In genomic region chr1:17687125-17687524, GRCh38 we compare ENCODE assay signal across 24 cellular contexts.
"Had no signal": no experiment of that assay in that cellular context is flagged by ENCODE, and none has a peak within 500 bp of the region (broad histone marks: within the 10 kb centered on the region; RNA-seq: fewer than 3 reads in every experiment).

No MANE protein-coding gene starts in this region.

- H3K9me3 Mint-ChIP-seq: activated B cell treated with CpG ODN at 0.5 μM for 24 hours; activated naive CD4-positive, alpha-beta T cell treated with anti-CD3 and anti-CD28 coated beads, Interleukin-2, amount 50 U/mL, for 72 hours; activated T-helper 17 cell treated with anti-CD3 and anti-CD28 coated beads, Interleukin-2, amount 50 U/mL, for 72 hours; dendritic cell treated with granulocyte-macrophage colony-stimulating factor and Interleukin-4, amounts not matched to agents 40 ng/mL and 50 ng/mL, for 4 days; naive thymus-derived CD8-positive, alpha-beta T cell; neural progenitor cell had no signal

- H3K27ac Mint-ChIP-seq: activated B cell treated with CpG ODN at 0.5 μM for 24 hours; activated CD4-positive, alpha-beta T cell treated with anti-CD3 and anti-CD28 coated beads for 36 hours; activated naive CD4-positive, alpha-beta T cell treated with anti-CD3 and anti-CD28 coated beads, Interleukin-2, amount 50 U/mL, for 72 hours; activated T-cell treated with anti-CD3 and anti-CD28 coated beads, Interleukin-2, amount 50 U/mL, for 24 hours; activated T-helper 17 cell treated with anti-CD3 and anti-CD28 coated beads, Interleukin-2, amount 50 U/mL, for 72 hours; dendritic cell treated with granulocyte-macrophage colony-stimulating factor and Interleukin-4, amounts not matched to agents 40 ng/mL and 50 ng/mL, for 4 days; naive thymus-derived CD8-positive, alpha-beta T cell; neural progenitor cell had no signal

- DNase-seq: activated B cell treated with CpG ODN at 0.5 μM for 24 hours; activated CD4-positive, alpha-beta T cell treated with anti-CD3 and anti-CD28 coated beads for 36 hours; activated CD4-positive, alpha-beta T cell treated with anti-CD3 and anti-CD28 coated beads, Interleukin-2, amount 50 U/mL, for 4 hours; activated CD8-positive, alpha-beta memory T cell treated with anti-CD3 and anti-CD28 coated beads for 24 hours; activated CD8-positive, alpha-beta memory T cell treated with anti-CD3 and anti-CD28 coated beads, Interleukin-2, amount 50 U/mL, for 4 hours; activated T-cell treated with anti-CD3 and anti-CD28 coated beads, Interleukin-2, amount 50 U/mL, for 24 hours; aorta; brain microvascular endothelial cell; caudate nucleus; effector CD8-positive, alpha-beta T cell; erythroblast; left lung; naive thymus-derived CD8-positive, alpha-beta T cell; retina; stimulated activated CD4-positive, alpha-beta T cell treated with anti-CD3 and anti-CD28 coated beads, Interleukin-4, amount 100 ng/mL, for 24 hours; stimulated activated naive CD4-positive, alpha-beta T cell treated with Interleukin-2 at 50 U/mL for 16 hours; T-helper 9 cell; upper lobe of right lung had no signal

- H3K4me3 ChIP-seq: left lung, lung, neural progenitor cell, thyroid gland, upper lobe of right lung had no signal

- H3K4me3 Mint-ChIP-seq: activated B cell treated with CpG ODN at 0.5 μM for 24 hours; activated CD4-positive, alpha-beta T cell treated with anti-CD3 and anti-CD28 coated beads for 36 hours; activated T-cell treated with anti-CD3 and anti-CD28 coated beads, Interleukin-2, amount 50 U/mL, for 24 hours; activated T-helper 17 cell treated with anti-CD3 and anti-CD28 coated beads, Interleukin-2, amount 50 U/mL, for 72 hours; dendritic cell treated with granulocyte-macrophage colony-stimulating factor and Interleukin-4, amounts not matched to agents 40 ng/mL and 50 ng/mL, for 4 days; naive thymus-derived CD8-positive, alpha-beta T cell; neural progenitor cell had no signal

- H3K4me1 ChIP-seq: left lung, upper lobe of right lung had no signal

- H3K27me3 Mint-ChIP-seq: dendritic cell treated with granulocyte-macrophage colony-stimulating factor and Interleukin-4, amounts not matched to agents 40 ng/mL and 50 ng/mL, for 4 days had no signal

- H3K4me1 Mint-ChIP-seq: activated B cell treated with CpG ODN at 0.5 μM for 24 hours; activated CD4-positive, alpha-beta T cell treated with anti-CD3 and anti-CD28 coated beads for 36 hours; activated T-helper 17 cell treated with anti-CD3 and anti-CD28 coated beads, Interleukin-2, amount 50 U/mL, for 72 hours; naive thymus-derived CD8-positive, alpha-beta T cell had no signal

- H3K36me3 Mint-ChIP-seq: activated naive CD4-positive, alpha-beta T cell treated with anti-CD3 and anti-CD28 coated beads, Interleukin-2, amount 50 U/mL, for 72 hours; naive thymus-derived CD8-positive, alpha-beta T cell had no signal

- H3K27me3 ChIP-seq: brain microvascular endothelial cell, left lung, neural progenitor cell, thyroid gland, upper lobe of right lung had no signal

- H3K9me3 ChIP-seq: left lung, thyroid gland, upper lobe of right lung had no signal

- H3K36me3 ChIP-seq: brain microvascular endothelial cell, neural progenitor cell had no signal

- ATAC-seq: activated CD4-positive, alpha-beta T cell treated with anti-CD3 and anti-CD28 coated beads for 36 hours; activated naive CD4-positive, alpha-beta T cell treated with anti-CD3 and anti-CD28 coated beads, Interleukin-2, amount 50 U/mL, for 72 hours; activated T-helper 17 cell treated with anti-CD3 and anti-CD28 coated beads, Interleukin-2, amount 50 U/mL, for 72 hours; left lung; naive thymus-derived CD8-positive, alpha-beta T cell had no signal

- H3K27ac ChIP-seq: brain microvascular endothelial cell, left lung, neural progenitor cell, thyroid gland, upper lobe of right lung had no signal
